In the genomic region with DNA sequence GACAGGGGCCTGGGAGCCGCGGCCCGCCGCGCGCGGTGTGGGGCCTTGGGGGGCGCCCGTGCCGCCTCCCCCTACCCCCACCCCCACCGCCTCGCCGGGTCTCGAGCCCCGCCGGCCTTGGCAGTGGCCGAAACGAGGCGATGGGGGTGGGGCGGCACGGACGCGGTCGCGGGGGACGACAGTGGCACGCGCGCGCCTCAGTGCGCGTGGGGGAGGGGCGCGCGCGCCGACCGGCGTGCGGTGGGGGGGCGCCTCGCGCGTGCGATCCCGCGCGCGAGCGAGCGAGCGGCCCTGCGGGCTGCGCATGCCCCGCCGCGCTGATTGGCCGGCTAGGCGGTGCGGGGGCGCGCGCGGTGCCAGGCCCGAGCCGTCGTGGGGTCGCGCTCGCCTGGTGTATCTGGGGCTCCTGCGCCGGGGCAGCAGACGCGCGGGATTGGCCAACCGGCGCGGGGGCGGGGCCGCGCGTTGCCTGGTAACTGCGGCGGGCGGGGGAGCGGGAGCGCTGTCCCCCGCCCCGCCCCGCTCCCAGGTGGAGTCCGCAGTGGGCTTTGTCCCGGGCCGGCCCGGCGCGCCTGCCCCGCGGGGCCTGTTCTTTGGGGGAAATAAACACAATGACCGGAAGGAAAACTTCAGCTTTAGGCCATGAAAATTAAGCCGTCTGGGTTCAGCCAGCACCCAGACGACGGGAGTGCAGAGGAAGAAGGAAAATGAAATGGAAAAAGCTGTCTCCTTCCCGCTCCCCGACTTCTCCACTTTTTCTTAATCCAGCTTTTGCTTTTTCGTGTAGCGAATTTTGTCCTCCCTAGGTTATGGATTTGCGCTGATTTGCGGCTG, we compare ENCODE assay signal across 8 cellular contexts. TPM values are rescaled to one million over a fixed set of nuclear protein-coding genes. Genes with fewer than 3 reads are reported as not detected.
DNase-seq lines count a peak whose midpoint lies in the region; ATAC-seq lines count a peak whose summit lies in the region.

No MANE protein-coding gene starts in this region.

- H3K27ac ChIP-seq in cingulate gyrus (ENCODE audit: low read depth, low read length) = peak overlapping the region; percentile 99

- DNase-seq in Ammon's horn (ENCODE audit: low spot score) (peak; percentile 97), GM19238 (ENCODE audit: insufficient read length, low spot score) (peak; percentile 91), NCI-H510A treated with DMSO at 0.1 percent for 48 hours (lab: John Stamatoyannopoulos, UW) (peak; percentile 85), left colon (peak; percentile 91 to 92)
- peak; percentile 97 for DNase-seq in activated CD4-positive, alpha-beta T cell treated with anti-CD3 and anti-CD28 coated beads, Interleukin-2, amount 10 ng/mL, durations not matched to agents 24 days and 14 days
- peak; percentile 63 to 90 (median 72) for DNase-seq in stimulated activated CD4-positive, alpha-beta T cell treated with anti-CD3 and anti-CD28 coated beads, Interleukin-1b, Interleukin-23, amount 100 ng/mL, for 24 hours (ENCODE audit: low read depth in 4 of 4, low spot score in 1 of 4)

- H3K4me3 Mint-ChIP-seq in activated CD4-positive, alpha-beta T cell treated with anti-CD3 and anti-CD28 coated beads, Interleukin-2, amount 10 ng/mL, durations not matched to agents 24 days and 14 days = peak overlapping the region; percentile 81

- intact Hi-C loops in activated CD4-positive, alpha-beta T cell treated with anti-CD3 and anti-CD28 coated beads, Interleukin-2, amount 10 ng/mL, durations not matched to agents 24 days and 14 days (cut with micrococcal nuclease) = no loop called here
- intact Hi-C loops in left colon (cut with DNase I, micrococcal nuclease) = no loop called here

- peak overlapping the region; percentile 84 for H3K27ac Mint-ChIP-seq in activated CD4-positive, alpha-beta T cell treated with anti-CD3 and anti-CD28 coated beads, Interleukin-2, amount 10 ng/mL, durations not matched to agents 24 days and 14 days

- peaks cover 2% of the 10 kb centered on the region for H3K27me3 Mint-ChIP-seq in activated CD4-positive, alpha-beta T cell treated with anti-CD3 and anti-CD28 coated beads, Interleukin-2, amount 10 ng/mL, durations not matched to agents 24 days and 14 days

- H3K36me3 Mint-ChIP-seq in activated CD4-positive, alpha-beta T cell treated with anti-CD3 and anti-CD28 coated beads, Interleukin-2, amount 10 ng/mL, durations not matched to agents 24 days and 14 days (ENCODE audit: low read depth) = peaks cover 14% of the 10 kb centered on the region

- peaks cover 49% of the 10 kb centered on the region for H3K4me1 Mint-ChIP-seq in activated CD4-positive, alpha-beta T cell treated with anti-CD3 and anti-CD28 coated beads, Interleukin-2, amount 10 ng/mL, durations not matched to agents 24 days and 14 days

- H3K9me3 Mint-ChIP-seq in activated CD4-positive, alpha-beta T cell treated with anti-CD3 and anti-CD28 coated beads, Interleukin-2, amount 10 ng/mL, durations not matched to agents 24 days and 14 days = no peaks in the 10 kb centered on the region

- peak; percentile 40 for ATAC-seq in HG03439 (IDR thresholded peaks at IDR 0.05; ENCODE audit: unreplicated experiment)
- ATAC-seq in left colon = peak; percentile 79

RNA-seq across cellular contexts. Expression of gene GTF2I, which starts 0.9 kb away (rescaled TPM):
- 185 and 189 TPM in 2 replicates for total RNA-seq in activated CD4-positive, alpha-beta T cell treated with anti-CD3 and anti-CD28 coated beads, Interleukin-2, amount 10 ng/mL, durations not matched to agents 24 days and 14 days
- 100 to 1,000 TPM; 126 to 129 TPM for total RNA-seq in left colon

Comparison
In these comparisons a context has a peak if more than half of its experiments do, and no peak if none do; other contexts are left out.
1. Peak in every context shown above with its lines: DNase-seq, ATAC-seq and H3K27ac ChIP-seq.